Comparison of ENCODE assay signal across 23 cellular contexts in the genomic region with DNA sequence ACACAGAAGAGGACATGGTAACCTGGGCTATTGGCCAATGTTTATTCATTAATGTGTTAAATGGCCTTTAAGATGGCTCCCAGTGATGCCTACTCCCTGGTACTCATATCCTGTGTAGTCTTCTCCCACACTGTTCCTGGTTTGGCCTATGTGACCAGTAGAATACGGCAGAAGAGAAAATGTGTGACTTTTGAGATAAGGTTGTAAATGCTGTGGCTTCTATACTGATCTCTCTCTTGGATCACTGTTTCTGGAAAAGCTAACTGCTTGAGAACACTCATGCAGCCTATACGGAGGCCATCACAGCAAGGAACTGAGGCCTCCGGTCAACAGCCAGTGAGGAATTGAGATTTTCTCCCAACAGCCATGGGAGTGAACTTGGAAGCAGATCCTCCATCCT. TPM values are rescaled to one million over a fixed set of nuclear protein-coding genes. Genes with fewer than 3 reads are reported as not detected.
A peak's percentile ranks its signal among the peaks of the same experiment; 100 is the strongest.
DNase-seq lines count a peak whose midpoint lies in the region; ATAC-seq, FAIRE-seq and TF ChIP-seq lines count a peak whose summit lies in the region.
"Had no signal": no experiment of that assay in that cellular context is flagged by ENCODE, and none has a peak within 500 bp of the region (broad histone marks: within the 10 kb centered on the region; RNA-seq: fewer than 3 reads in every experiment).

No MANE protein-coding gene starts in this region.

- H4K20me1 ChIP-seq in K562 (replicated peaks; ENCODE audit: control insufficient read depth, insufficient read depth, low read length) (no peaks in the 10 kb centered on the region), smooth muscle cell (ENCODE audit: low read depth) (peaks cover 4% of the 10 kb centered on the region)

- peak overlapping the region; percentile 71; the same call in 1 of the 2 replicates for H2AFZ ChIP-seq in K562 (ENCODE audit: low read depth, low read length)
- H2AFZ ChIP-seq in smooth muscle cell (ENCODE audit: low read depth): no peak overlapping the region
- H2AFZ ChIP-seq: GM23248 had no signal

- no peak overlapping the region for H3K4me3 Mint-ChIP-seq in activated naive CD4-positive, alpha-beta T cell treated with anti-CD3 and anti-CD28 coated beads for 36 hours
- no peak overlapping the region for H3K4me3 Mint-ChIP-seq in activated naive CD4-positive, alpha-beta T cell treated with anti-CD3 and anti-CD28 coated beads, Interleukin-2, amount 10 ng/mL, durations not matched to agents 7 days and 5 days
- H3K4me3 Mint-ChIP-seq: CD14-positive monocyte, IgD-negative memory B cell had no signal

- H3K4me3 ChIP-seq in K562 (no peak overlapping the region), smooth muscle cell (no peak overlapping the region)
- H3K4me3 ChIP-seq: A549, GM23248 had no signal

- H3K4me2 ChIP-seq in K562 (ENCODE audit: insufficient read depth, low read length): peak overlapping the region; percentile 56
- H3K4me2 ChIP-seq in smooth muscle cell: peak overlapping the region; percentile 65
- H3K4me2 ChIP-seq: A549 had no signal

- intact Hi-C loops in activated naive CD4-positive, alpha-beta T cell treated with anti-CD3 and anti-CD28 coated beads for 36 hours (cut with micrococcal nuclease): loop anchor here (2.0 kb wide), 2 partner anchors 14 kb away; no protein-coding TSS in a partner anchor
- intact Hi-C loops in K562 (cut with micrococcal nuclease): no loop called here

- peak; percentile 83 for TF ChIP-seq EP300 in K562 (IDR thresholded peaks at IDR 0.05; ENCODE audit: low read length)

- H3K27me3 ChIP-seq in K562 (ENCODE audit: control insufficient read depth in 2 of 2, insufficient read depth in 2 of 2, low read length in 2 of 2) (no peaks in the 10 kb centered on the region), smooth muscle cell (ENCODE audit: low read depth) (no peaks in the 10 kb centered on the region)

- POLR2A ChIA-PET in K562 (lab: Yijun Ruan, JAX): interaction anchor here (0.7 to 5.5 kb wide), 5 partner anchors 7 to 23 kb away, joined by 3 to 42 read pairs (median 4); no protein-coding TSS in a partner anchor

- peaks cover 94% of the 10 kb centered on the region for H3K4me1 Mint-ChIP-seq in activated naive CD4-positive, alpha-beta T cell treated with anti-CD3 and anti-CD28 coated beads for 36 hours (ENCODE audit: low read depth)
- H3K4me1 Mint-ChIP-seq in activated naive CD4-positive, alpha-beta T cell treated with anti-CD3 and anti-CD28 coated beads, Interleukin-2, amount 10 ng/mL, durations not matched to agents 7 days and 5 days: peaks cover 66% of the 10 kb centered on the region

- H3K9me3 Mint-ChIP-seq in activated naive CD4-positive, alpha-beta T cell treated with anti-CD3 and anti-CD28 coated beads for 36 hours: no peaks in the 10 kb centered on the region
- no peaks in the 10 kb centered on the region for H3K9me3 Mint-ChIP-seq in activated naive CD4-positive, alpha-beta T cell treated with anti-CD3 and anti-CD28 coated beads, Interleukin-2, amount 10 ng/mL, durations not matched to agents 7 days and 5 days
- H3K9me3 Mint-ChIP-seq: IgD-negative memory B cell had no signal

- no TSS peak for BruUV-seq in K562 (replicated peaks; lab: Mats Ljungman, UMichigan)

- no peaks in the 10 kb centered on the region for H3K27me3 Mint-ChIP-seq in activated naive CD4-positive, alpha-beta T cell treated with anti-CD3 and anti-CD28 coated beads for 36 hours (ENCODE audit: low read depth)
- no peaks in the 10 kb centered on the region for H3K27me3 Mint-ChIP-seq in activated naive CD4-positive, alpha-beta T cell treated with anti-CD3 and anti-CD28 coated beads, Interleukin-2, amount 10 ng/mL, durations not matched to agents 7 days and 5 days
- H3K27me3 Mint-ChIP-seq: IgD-negative memory B cell had no signal

- WGBS in K562 (ENCODE audit: insufficient coverage, low coverage, missing lambda C conversion rate): 2% methylated on average over 3 of the region's 3 CpGs
- 28% methylated on average over 3 of the region's 3 CpGs for WGBS in smooth muscle cell (ENCODE audit: low lambda C conversion rate)

- H3K79me2 ChIP-seq in K562 (ENCODE audit: control insufficient read depth, insufficient read depth, low read length) (peaks cover 58% of the 10 kb centered on the region), smooth muscle cell (ENCODE audit: low read depth) (peaks cover 100% of the 10 kb centered on the region)

- TF ChIP-seq POLR2A in K562 (conservative IDR thresholded peaks at IDR 0.05): no peak
- TF ChIP-seq POLR2A in H54 (IDR thresholded peaks at IDR 0.05; ENCODE audit: low read depth, low read length): no peak

- in situ Hi-C loops in K562 (cut with MboI): no loop called here

- peaks cover 32% of the 10 kb centered on the region for H3F3A ChIP-seq in smooth muscle cell (ENCODE audit: low read depth)

- ATAC-seq in K562: peak; percentile 71
- ATAC-seq: A549, PC-3, Right ventricle myocardium inferior had no signal

- FAIRE-seq in K562 (lab: Jason Lieb, UNC) (peak; percentile 86), H54 (lab: Jason Lieb, UNC) (no peak)
- FAIRE-seq: A549, GM12891 had no signal

- TF ChIP-seq CTCF in K562 (IDR thresholded peaks at IDR 0.05 in 2 of 3, conservative IDR thresholded peaks at IDR 0.05 in 1 of 3; ENCODE audit: insufficient read depth in 2 of 3, low read depth in 1 of 3, low read length in 3 of 3) (no peak), smooth muscle cell (IDR thresholded peaks at IDR 0.05; ENCODE audit: borderline replicate concordance, insufficient read depth, poor library complexity, severe bottlenecking) (no peak)

- H3K9ac ChIP-seq in K562 (ENCODE audit: insufficient read depth in 1 of 2, low read depth in 2 of 2, low read length in 2 of 2) (peak overlapping the region; percentile 1 to 73; a peak in 1 of 4 replicates), smooth muscle cell (ENCODE audit: low read depth) (no peak overlapping the region)
- H3K9ac ChIP-seq: GM23248 had no signal

- peaks cover 44% of the 10 kb centered on the region for H3K36me3 Mint-ChIP-seq in activated naive CD4-positive, alpha-beta T cell treated with anti-CD3 and anti-CD28 coated beads for 36 hours (ENCODE audit: low read depth)
- H3K36me3 Mint-ChIP-seq in activated naive CD4-positive, alpha-beta T cell treated with anti-CD3 and anti-CD28 coated beads, Interleukin-2, amount 10 ng/mL, durations not matched to agents 7 days and 5 days: peaks cover 84% of the 10 kb centered on the region

- no peak for DNase-seq in activated naive CD4-positive, alpha-beta T cell treated with anti-CD3 and anti-CD28 coated beads for 36 hours
- no peak for DNase-seq in activated naive CD4-positive, alpha-beta T cell treated with anti-CD3 and anti-CD28 coated beads, Interleukin-2, amount 10 ng/mL, durations not matched to agents 7 days and 5 days
- DNase-seq in OCI-M1 (lab: John Stamatoyannopoulos, UW) (peak; percentile 73), K562 (ENCODE audit: extremely low read depth in 1 of 4, low spot score in 3 of 4) (peak; percentile 24 to 84 (median 52)), smooth muscle cell (lab: John Stamatoyannopoulos, UW; ENCODE audit: unreplicated experiment) (no peak), H54 (ENCODE audit: insufficient read length, low spot score) (no peak), RKO (ENCODE audit: low spot score) (no peak), ureter (ENCODE audit: low spot score) (no peak)
- DNase-seq: DMS79; GM23248; MV-4-11; NCI-H1436 treated with DMSO at 0.1 percent for 48 hours; NCI-H2081; NCI-H226; NCI-H526 treated with DMSO at 0.1 percent for 48 hours; NK-92 treated with Interleukin-12 subunit alpha and Interleukin-12 subunit beta, amount 100 ng/mL, for 24 hours; PC-3 had no signal

- H3K4me1 ChIP-seq in K562 (replicated peaks in 1 of 2; ENCODE audit: control insufficient read depth in 2 of 2, insufficient read depth in 2 of 2, low read length in 2 of 2): peaks cover 11 to 78% of the 10 kb centered on the region in 2 experiments; a peak in 4 of 5 replicates
- H3K4me1 ChIP-seq in smooth muscle cell (ENCODE audit: low read depth): peaks cover 18% of the 10 kb centered on the region

- peak overlapping the region; percentile 1 for H3K27ac Mint-ChIP-seq in activated naive CD4-positive, alpha-beta T cell treated with anti-CD3 and anti-CD28 coated beads for 36 hours
- no peak overlapping the region for H3K27ac Mint-ChIP-seq in activated naive CD4-positive, alpha-beta T cell treated with anti-CD3 and anti-CD28 coated beads, Interleukin-2, amount 10 ng/mL, durations not matched to agents 7 days and 5 days
- H3K27ac Mint-ChIP-seq: CD14-positive monocyte had no signal

- H3K27ac ChIP-seq in K562 (ENCODE audit: extremely low read depth, low read depth, low read length) (peak overlapping the region; percentile 77), smooth muscle cell (ENCODE audit: low read depth) (peak overlapping the region; percentile 96)
- H3K27ac ChIP-seq: A549, GM23248 had no signal

- H3K9me1 ChIP-seq in K562 (ENCODE audit: control insufficient read depth, insufficient read depth, low read length): no peaks in the 10 kb centered on the region

- H3K36me3 ChIP-seq in K562 (ENCODE audit: control insufficient read depth, insufficient read depth, low read length) (0 out of 3 replicates have a peak, but pooled peaks cover 3% of the 10 kb centered on the region), smooth muscle cell (ENCODE audit: low read depth) (no peaks in the 10 kb centered on the region)

- TF ChIP-seq RAD21 in K562 (CRISPR knock-in tag; conservative IDR thresholded peaks at IDR 0.05 in 1 of 2, IDR thresholded peaks at IDR 0.05 in 1 of 2): no peak

- CTCF ChIA-PET in activated naive CD4-positive, alpha-beta T cell treated with anti-CD3 and anti-CD28 coated beads for 36 hours (lab: Charles Lee): interaction anchor here (0.9 to 2.5 kb wide), 5 partner anchors 11 to 73 kb away, joined by 3 to 8 read pairs (median 4); no protein-coding TSS in a partner anchor
- CTCF ChIA-PET in activated naive CD4-positive, alpha-beta T cell treated with anti-CD3 and anti-CD28 coated beads, Interleukin-2, amount 10 ng/mL, durations not matched to agents 7 days and 5 days (lab: Charles Lee): interaction anchor here (1.9 kb wide), 1 partner anchor 24 kb away, joined by 7 read pairs; the partner anchor contains the start of gene MAML2
- CTCF ChIA-PET in K562 (lab: Yijun Ruan, JAX; ENCODE audit: low intra/inter-chr PET ratio): no interaction called here

- H3K9me3 ChIP-seq in K562 (replicated peaks; ENCODE audit: control insufficient read depth, insufficient read depth, low read depth, low read length) (no peaks in the 10 kb centered on the region), smooth muscle cell (replicated peaks; ENCODE audit: low read depth) (no peaks in the 10 kb centered on the region)
- H3K9me3 ChIP-seq: A549 had no signal

RNA-seq across cellular contexts. Expression of gene MAML2, which starts 24.1 kb away (rescaled TPM):
- 10 to 100 TPM; 26.6 to 28.1 TPM for total RNA-seq in activated naive CD4-positive, alpha-beta T cell treated with anti-CD3 and anti-CD28 coated beads for 36 hours
- total RNA-seq in K562 (2011; cell fraction: chromatin; rRNA removed; ENCODE audit: low replicate concordance): 8.1 and 14.3 TPM in 2 replicates
- 4.3 and 5.0 TPM in 2 replicates for total RNA-seq in K562 (2011; cell fraction: nucleolus; rRNA removed)
- 6.5 and 8.2 TPM in 2 replicates for total RNA-seq in K562 (2011; cell fraction: nucleoplasm; rRNA removed)
- total RNA-seq in K562 (2014; rRNA removed) (5.1 and 5.2 TPM in 2 replicates), K562 (2014; rRNA removed; fragmentation: Illumina TruSeq; extraction: Trizol) (4.6 and 5.5 TPM in 2 replicates), K562 (2015; rRNA removed; fragmentation: Illumina TruSeq; extraction: Trizol) (5.7 and 6.0 TPM in 2 replicates), K562 (2021) (6.2 and 6.6 TPM in 2 replicates), smooth muscle cell (45.0 and 52.4 TPM in 2 replicates), ureter (35.8 TPM)
- polyA plus RNA-seq in K562 (2011; rRNA removed) (4.0 and 4.2 TPM in 2 replicates), K562 (2014; fragmentation: Illumina TruSeq; extraction: Trizol) (5.9 and 6.8 TPM in 2 replicates), K562 (2014; fragmentation: Nextera tagmentation; extraction: Ambion mirVana) (1 to 10 TPM in 1 of 2 experiments, under 1 TPM in 1; 0.79 to 1.5 TPM), K562 (2014; rRNA removed) (3.2 and 4.8 TPM in 2 replicates), smooth muscle cell (8.7 and 10.1 TPM in 2 replicates)
- 3.8 and 5.5 TPM in 2 replicates for polyA plus RNA-seq in K562 (2011; cell fraction: cytosol; rRNA removed)
- 3.6 and 6.4 TPM in 2 replicates for polyA plus RNA-seq in K562 (2011; cell fraction: nucleus; rRNA removed)
- 4.9 and 7.6 TPM in 2 replicates for polyA plus RNA-seq in K562 (2012)
- 9.7 and 12.0 TPM in 2 replicates for polyA minus RNA-seq in K562 (2011; rRNA and poly(A)+ RNA removed)
- 3.5 and 4.2 TPM in 2 replicates for polyA minus RNA-seq in K562 (2011; cell fraction: cytosol; rRNA and poly(A)+ RNA removed)
- 9.8 and 10.5 TPM in 2 replicates for polyA minus RNA-seq in K562 (2011; cell fraction: nucleus; rRNA and poly(A)+ RNA removed)
- total RNA-seq: G401 had no signal

Comparison
In these comparisons a context has a peak if more than half of its experiments do, and no peak if none do; other contexts are left out.
1. DNase-seq: peak in OCI-M1 (single experiment) and K562 (4 of 4); none in activated naive CD4-positive, alpha-beta T cell treated with anti-CD3 and anti-CD28 coated beads for 36 hours (single experiment), activated naive CD4-positive, alpha-beta T cell treated with anti-CD3 and anti-CD28 coated beads, Interleukin-2, amount 10 ng/mL, durations not matched to agents 7 days and 5 days (single experiment), smooth muscle cell (single experiment), H54 (single experiment), RKO (single experiment) and ureter (single experiment).